In the genomic region with DNA sequence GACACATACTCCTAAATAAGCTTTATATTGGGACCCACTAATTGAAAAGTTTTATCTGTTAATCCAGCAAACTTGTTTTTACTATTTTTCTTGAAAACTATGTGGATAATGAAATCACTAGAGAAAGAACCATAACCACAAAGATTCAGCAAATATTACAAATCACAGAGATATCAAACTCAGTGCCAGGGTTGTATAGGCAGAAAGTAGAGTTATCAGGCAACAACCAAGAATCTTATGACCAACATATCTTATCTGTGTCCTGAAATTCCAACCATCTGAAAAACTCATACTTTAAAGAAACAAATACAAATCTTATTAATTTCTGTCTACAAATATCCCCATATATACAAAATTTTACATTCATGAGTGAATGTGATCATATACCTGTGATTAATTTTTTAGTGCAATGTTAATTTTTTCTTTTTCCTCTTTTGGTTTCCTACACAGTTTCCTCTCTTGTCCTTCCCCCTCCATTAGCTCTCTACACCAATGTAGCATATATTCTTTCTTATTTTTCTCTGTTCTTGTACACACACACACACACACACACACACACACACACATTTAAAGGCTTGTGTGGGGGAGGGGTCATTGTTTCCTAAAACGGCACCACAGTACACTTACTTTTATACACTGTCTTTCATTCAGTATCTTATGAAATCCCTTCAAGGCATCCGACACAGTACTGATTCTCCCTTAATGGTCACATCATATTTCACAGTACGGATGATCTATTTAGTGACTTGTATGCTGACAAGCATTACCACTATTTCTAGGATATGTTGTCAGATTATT, we compare ENCODE assay signal across 22 cellular contexts. TPM values are rescaled to one million over a fixed set of nuclear protein-coding genes. Genes with fewer than 3 reads are reported as not detected.
DNase-seq lines count a peak whose midpoint lies in the region; ATAC-seq and TF ChIP-seq lines count a peak whose summit lies in the region.
"Had no signal": no experiment of that assay in that cellular context is flagged by ENCODE, and none has a peak within 500 bp of the region (broad histone marks: within the 10 kb centered on the region; RNA-seq: fewer than 3 reads in every experiment).

No MANE protein-coding gene starts in this region.

- peaks cover 20% of the 10 kb centered on the region for H3K4me1 Mint-ChIP-seq in activated naive CD4-positive, alpha-beta T cell treated with anti-CD3 and anti-CD28 coated beads, Interleukin-2, amount 50 U/mL, for 24 hours
- H3K4me1 Mint-ChIP-seq in activated naive CD4-positive, alpha-beta T cell treated with anti-CD3 and anti-CD28 coated beads, Interleukin-2, amount 10 ng/mL, durations not matched to agents 7 days and 5 days: peaks cover 8% of the 10 kb centered on the region
- peaks cover under 1% of the 10 kb centered on the region for H3K4me1 Mint-ChIP-seq in neural crest cell
- peaks cover 10% of the 10 kb centered on the region for H3K4me1 Mint-ChIP-seq in activated CD4-positive, alpha-beta T cell treated with anti-CD3 and anti-CD28 coated beads, Interleukin-2, amount 10 ng/mL, durations not matched to agents 7 days and 5 days

- H3K27me3 Mint-ChIP-seq in activated naive CD4-positive, alpha-beta T cell treated with anti-CD3 and anti-CD28 coated beads, Interleukin-2, amount 50 U/mL, for 24 hours: no peaks in the 10 kb centered on the region
- H3K27me3 Mint-ChIP-seq in activated naive CD4-positive, alpha-beta T cell treated with anti-CD3 and anti-CD28 coated beads, Interleukin-2, amount 10 ng/mL, durations not matched to agents 7 days and 5 days: no peaks in the 10 kb centered on the region
- H3K27me3 Mint-ChIP-seq in neural crest cell (ENCODE audit: low read depth): no peaks in the 10 kb centered on the region
- no peaks in the 10 kb centered on the region for H3K27me3 Mint-ChIP-seq in activated CD4-positive, alpha-beta T cell treated with anti-CD3 and anti-CD28 coated beads, Interleukin-2, amount 10 ng/mL, durations not matched to agents 7 days and 5 days

- H3K9me3 Mint-ChIP-seq in activated naive CD4-positive, alpha-beta T cell treated with anti-CD3 and anti-CD28 coated beads, Interleukin-2, amount 50 U/mL, for 24 hours: peaks cover 15% of the 10 kb centered on the region
- H3K9me3 Mint-ChIP-seq in activated naive CD4-positive, alpha-beta T cell treated with anti-CD3 and anti-CD28 coated beads, Interleukin-2, amount 10 ng/mL, durations not matched to agents 7 days and 5 days: peaks cover 29% of the 10 kb centered on the region
- H3K9me3 Mint-ChIP-seq in neural crest cell: peaks cover 9% of the 10 kb centered on the region
- H3K9me3 Mint-ChIP-seq in activated CD4-positive, alpha-beta T cell treated with anti-CD3 and anti-CD28 coated beads, Interleukin-2, amount 10 ng/mL, durations not matched to agents 7 days and 5 days: peaks cover 33% of the 10 kb centered on the region

- CTCF ChIA-PET in activated naive CD4-positive, alpha-beta T cell treated with anti-CD3 and anti-CD28 coated beads, Interleukin-2, amount 10 ng/mL, durations not matched to agents 7 days and 5 days (lab: Charles Lee): no interaction called here
- CTCF ChIA-PET in activated CD4-positive, alpha-beta T cell treated with anti-CD3 and anti-CD28 coated beads, Interleukin-2, amount 10 ng/mL, durations not matched to agents 7 days and 5 days (lab: Charles Lee): interaction anchor here (0.6 to 1.1 kb wide), 3 partner anchors 13 to 202 kb away, joined by 3 to 4 read pairs (median 3); no protein-coding TSS in a partner anchor

- no peak overlapping the region for H3K4me3 ChIP-seq in fibroblast of the aortic adventitia (ENCODE audit: low read depth, low read length)
- H3K4me3 ChIP-seq: K562, Peyer's patch had no signal

- no peak for DNase-seq in activated naive CD4-positive, alpha-beta T cell treated with anti-CD3 and anti-CD28 coated beads, Interleukin-2, amount 10 ng/mL, durations not matched to agents 7 days and 5 days
- DNase-seq in NCI-H226 (peak; percentile 65), fibroblast of the aortic adventitia (ENCODE audit: low read depth) (peak; percentile 38), neural crest cell (ENCODE audit: low read depth, low spot score) (no peak), NCI-H69 (lab: John Stamatoyannopoulos, UW) (no peak)
- DNase-seq in activated CD4-positive, alpha-beta T cell treated with anti-CD3 and anti-CD28 coated beads, Interleukin-2, amount 10 ng/mL, durations not matched to agents 7 days and 5 days: no peak
- DNase-seq: AML-193, EL, GF-D8, MM.1S, NCI-H1092 treated with DMSO at 0.1 percent for 48 hours, NCI-H1436 treated with DMSO at 0.1 percent for 48 hours, NCI-H1930, NCI-H2227 treated with DMSO at 0.1 percent for 48 hours, NCI-H524, NCI-H82, Peyer's patch had no signal

- H3K36me3 Mint-ChIP-seq in activated naive CD4-positive, alpha-beta T cell treated with anti-CD3 and anti-CD28 coated beads, Interleukin-2, amount 50 U/mL, for 24 hours: peaks cover 36% of the 10 kb centered on the region
- H3K36me3 Mint-ChIP-seq in activated naive CD4-positive, alpha-beta T cell treated with anti-CD3 and anti-CD28 coated beads, Interleukin-2, amount 10 ng/mL, durations not matched to agents 7 days and 5 days: peaks cover 26% of the 10 kb centered on the region
- peaks cover 21% of the 10 kb centered on the region for H3K36me3 Mint-ChIP-seq in neural crest cell (ENCODE audit: low read depth)
- peaks cover 24% of the 10 kb centered on the region for H3K36me3 Mint-ChIP-seq in activated CD4-positive, alpha-beta T cell treated with anti-CD3 and anti-CD28 coated beads, Interleukin-2, amount 10 ng/mL, durations not matched to agents 7 days and 5 days (ENCODE audit: low read depth)

- no peak for ATAC-seq in HG02798 (IDR thresholded peaks at IDR 0.05; ENCODE audit: poor library complexity, unreplicated experiment)
- ATAC-seq: HepG2, K562 had no signal

- TF ChIP-seq CTCF in fibroblast of the aortic adventitia (IDR thresholded peaks at IDR 0.05; ENCODE audit: insufficient read depth, low read length) (no peak), neural crest cell (conservative IDR thresholded peaks at IDR 0.05) (no peak)

- POLR2A ChIA-PET in activated CD4-positive, alpha-beta T cell treated with anti-CD3 and anti-CD28 coated beads, Interleukin-2, amount 10 ng/mL, durations not matched to agents 7 days and 5 days (lab: Charles Lee): no interaction called here

- peak overlapping the region; percentile 76 for H3K27ac Mint-ChIP-seq in activated naive CD4-positive, alpha-beta T cell treated with anti-CD3 and anti-CD28 coated beads, Interleukin-2, amount 50 U/mL, for 24 hours
- no peak overlapping the region for H3K27ac Mint-ChIP-seq in activated naive CD4-positive, alpha-beta T cell treated with anti-CD3 and anti-CD28 coated beads, Interleukin-2, amount 10 ng/mL, durations not matched to agents 7 days and 5 days
- H3K27ac Mint-ChIP-seq in neural crest cell (ENCODE audit: unreplicated experiment): peak overlapping the region; percentile 63
- no peak overlapping the region for H3K27ac Mint-ChIP-seq in activated CD4-positive, alpha-beta T cell treated with anti-CD3 and anti-CD28 coated beads, Interleukin-2, amount 10 ng/mL, durations not matched to agents 7 days and 5 days

- no peak overlapping the region for H3K4me3 Mint-ChIP-seq in activated naive CD4-positive, alpha-beta T cell treated with anti-CD3 and anti-CD28 coated beads, Interleukin-2, amount 50 U/mL, for 24 hours
- no peak overlapping the region for H3K4me3 Mint-ChIP-seq in activated naive CD4-positive, alpha-beta T cell treated with anti-CD3 and anti-CD28 coated beads, Interleukin-2, amount 10 ng/mL, durations not matched to agents 7 days and 5 days
- H3K4me3 Mint-ChIP-seq in neural crest cell: no peak overlapping the region
- no peak overlapping the region for H3K4me3 Mint-ChIP-seq in activated CD4-positive, alpha-beta T cell treated with anti-CD3 and anti-CD28 coated beads, Interleukin-2, amount 10 ng/mL, durations not matched to agents 7 days and 5 days
- H3K4me3 Mint-ChIP-seq: CD14-positive monocyte had no signal

RNA-seq across cellular contexts. Expression of a gene that starts 18.6 kb away (rescaled TPM):
- total RNA-seq in fibroblast of the aortic adventitia (ENCODE audit: low replicate concordance) (10.3 and 15.5 TPM in 2 replicates), neural crest cell (8.2 and 8.3 TPM in 2 replicates)
- total RNA-seq in activated CD4-positive, alpha-beta T cell treated with anti-CD3 and anti-CD28 coated beads, Interleukin-2, amount 10 ng/mL, durations not matched to agents 7 days and 5 days: 1 to 10 TPM; 6.1 to 6.6 TPM

RNA-seq across cellular contexts. Expression of a gene that starts 50.7 kb away (rescaled TPM):
- 4.9 and 6.2 TPM in 2 replicates for total RNA-seq in fibroblast of the aortic adventitia (ENCODE audit: low replicate concordance)
- total RNA-seq in neural crest cell: 1.3 and 2.2 TPM in 2 replicates
- 1 to 10 TPM in 1 of 2 experiments, under 1 TPM in 1; 0.57 to 1.2 TPM for total RNA-seq in activated CD4-positive, alpha-beta T cell treated with anti-CD3 and anti-CD28 coated beads, Interleukin-2, amount 10 ng/mL, durations not matched to agents 7 days and 5 days

Comparison
In these comparisons a context has a peak if more than half of its experiments do, and no peak if none do; other contexts are left out.
1. H3K27ac Mint-ChIP-seq: peak in activated naive CD4-positive, alpha-beta T cell treated with anti-CD3 and anti-CD28 coated beads, Interleukin-2, amount 50 U/mL, for 24 hours (single experiment) and neural crest cell (single experiment); none in activated naive CD4-positive, alpha-beta T cell treated with anti-CD3 and anti-CD28 coated beads, Interleukin-2, amount 10 ng/mL, durations not matched to agents 7 days and 5 days (single experiment) and activated CD4-positive, alpha-beta T cell treated with anti-CD3 and anti-CD28 coated beads, Interleukin-2, amount 10 ng/mL, durations not matched to agents 7 days and 5 days (single experiment).
2. DNase-seq: peak in NCI-H226 (single experiment) and fibroblast of the aortic adventitia (single experiment); none in activated naive CD4-positive, alpha-beta T cell treated with anti-CD3 and anti-CD28 coated beads, Interleukin-2, amount 10 ng/mL, durations not matched to agents 7 days and 5 days (single experiment), neural crest cell (single experiment), activated CD4-positive, alpha-beta T cell treated with anti-CD3 and anti-CD28 coated beads, Interleukin-2, amount 10 ng/mL, durations not matched to agents 7 days and 5 days (single experiment) and NCI-H69 (single experiment).